1 cellular context compared by ENCODE assay signal in the genomic region with DNA sequence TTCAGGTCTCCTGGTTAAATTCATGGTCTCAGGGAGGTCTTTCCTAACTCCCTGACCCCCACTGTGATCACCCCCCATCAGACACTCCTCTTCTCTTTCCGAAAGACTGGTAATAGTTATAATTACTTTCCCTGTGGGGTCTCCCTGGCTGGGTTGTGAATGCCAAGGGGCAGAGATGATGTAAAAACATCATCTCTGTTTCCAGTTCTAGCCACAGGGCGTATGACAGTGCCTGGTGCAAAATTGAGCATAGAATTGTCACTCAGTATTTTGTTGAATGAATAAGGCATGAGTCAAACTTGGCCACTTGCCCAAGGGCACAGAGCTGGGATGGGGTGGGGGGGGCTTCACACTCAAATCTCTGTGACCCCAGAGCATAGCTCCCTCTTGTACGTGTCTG.
TF ChIP-seq lines count a peak whose summit lies in the region.

No MANE protein-coding gene starts in this region.

TF ChIP-seq in K562, 482 proteins besides CTCF, POLR2A, EP300 and RAD21:
- TF ChIP-seq, protein P1, sequence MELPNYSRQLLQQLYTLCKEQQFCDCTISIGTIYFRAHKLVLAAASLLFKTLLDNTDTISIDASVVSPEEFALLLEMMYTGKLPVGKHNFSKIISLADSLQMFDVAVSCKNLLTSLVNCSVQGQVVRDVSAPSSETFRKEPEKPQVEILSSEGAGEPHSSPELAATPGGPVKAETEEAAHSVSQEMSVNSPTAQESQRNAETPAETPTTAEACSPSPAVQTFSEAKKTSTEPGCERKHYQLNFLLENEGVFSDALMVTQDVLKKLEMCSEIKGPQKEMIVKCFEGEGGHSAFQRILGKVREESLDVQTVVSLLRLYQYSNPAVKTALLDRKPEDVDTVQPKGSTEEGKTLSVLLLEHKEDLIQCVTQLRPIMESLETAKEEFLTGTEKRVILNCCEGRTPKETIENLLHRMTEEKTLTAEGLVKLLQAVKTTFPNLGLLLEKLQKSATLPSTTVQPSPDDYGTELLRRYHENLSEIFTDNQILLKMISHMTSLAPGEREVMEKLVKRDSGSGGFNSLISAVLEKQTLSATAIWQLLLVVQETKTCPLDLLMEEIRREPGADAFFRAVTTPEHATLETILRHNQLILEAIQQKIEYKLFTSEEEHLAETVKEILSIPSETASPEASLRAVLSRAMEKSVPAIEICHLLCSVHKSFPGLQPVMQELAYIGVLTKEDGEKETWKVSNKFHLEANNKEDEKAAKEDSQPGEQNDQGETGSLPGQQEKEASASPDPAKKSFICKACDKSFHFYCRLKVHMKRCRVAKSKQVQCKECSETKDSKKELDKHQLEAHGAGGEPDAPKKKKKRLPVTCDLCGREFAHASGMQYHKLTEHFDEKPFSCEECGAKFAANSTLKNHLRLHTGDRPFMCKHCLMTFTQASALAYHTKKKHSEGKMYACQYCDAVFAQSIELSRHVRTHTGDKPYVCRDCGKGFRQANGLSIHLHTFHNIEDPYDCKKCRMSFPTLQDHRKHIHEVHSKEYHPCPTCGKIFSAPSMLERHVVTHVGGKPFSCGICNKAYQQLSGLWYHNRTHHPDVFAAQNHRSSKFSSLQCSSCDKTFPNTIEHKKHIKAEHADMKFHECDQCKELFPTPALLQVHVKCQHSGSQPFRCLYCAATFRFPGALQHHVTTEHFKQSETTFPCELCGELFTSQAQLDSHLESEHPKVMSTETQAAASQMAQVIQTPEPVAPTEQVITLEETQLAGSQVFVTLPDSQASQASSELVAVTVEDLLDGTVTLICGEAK (IDR thresholded peaks at IDR 0.05), result no peak
- TF ChIP-seq, protein P1 (CRISPR knock-in tag; IDR thresholded peaks at IDR 0.05), result no peak
- TF ChIP-seq NFIC (IDR thresholded peaks at IDR 0.05) (peak; percentile 63), FOSL1 (tag; conservative IDR thresholded peaks at IDR 0.05) (peak; percentile 44; the same call in 1 of the 2 replicates)
TF ChIP-seq in K562: peak in this region for 2.
